In the genomic region with DNA sequence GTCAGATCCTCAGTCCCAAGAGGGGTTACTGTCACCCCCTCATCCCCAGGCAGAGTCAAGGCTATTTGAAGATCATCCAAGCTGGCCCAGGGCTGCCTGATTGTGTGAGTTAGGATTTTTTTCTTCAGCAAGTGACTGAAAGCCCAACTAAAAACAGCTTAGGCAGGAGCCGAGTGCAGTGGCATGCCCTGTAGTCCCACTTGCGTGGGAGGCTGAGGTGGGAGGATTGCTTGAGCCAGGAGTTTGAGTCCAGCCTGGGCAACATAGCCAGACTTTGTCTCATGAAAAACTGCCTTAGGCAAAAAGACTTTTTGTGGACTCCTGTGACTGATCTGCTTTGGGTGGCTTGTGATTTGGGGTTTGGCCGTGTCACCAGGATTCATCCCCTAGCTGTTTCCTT, we compare ENCODE assay signal across 18 cellular contexts. TPM values are rescaled to one million over a fixed set of nuclear protein-coding genes. Genes with fewer than 3 reads are reported as not detected.
DNase-seq lines count a peak whose midpoint lies in the region; ATAC-seq lines count a peak whose summit lies in the region.
"Had no signal": no experiment of that assay in that cellular context is flagged by ENCODE, and none has a peak within 500 bp of the region (broad histone marks: within the 10 kb centered on the region; RNA-seq: fewer than 3 reads in every experiment).

No MANE protein-coding gene starts in this region.

- H3K9me3 Mint-ChIP-seq in activated naive CD8-positive, alpha-beta T cell (ENCODE audit: low read depth) = no peaks in the 10 kb centered on the region
- H3K9me3 Mint-ChIP-seq in activated naive CD8-positive, alpha-beta T cell treated with anti-CD3 and anti-CD28 coated beads, Interleukin-2, amount 50 U/mL, for 24 hours = no peaks in the 10 kb centered on the region
- H3K9me3 Mint-ChIP-seq: CD4-positive, alpha-beta T cell; effector memory CD8-positive, alpha-beta T cell had no signal

- DNase-seq in activated naive CD8-positive, alpha-beta T cell treated with anti-CD3 and anti-CD28 coated beads, Interleukin-2, amount 50 U/mL, for 24 hours = no peak
- DNase-seq in SJSA1 (ENCODE audit: low read depth in 1 of 2, low spot score in 2 of 2) (no peak), right cardiac atrium (peak in 2 of 3 donors; percentile 18 to 25), Ammon's horn (ENCODE audit: low spot score) (no peak), NCI-H82 (lab: John Stamatoyannopoulos, UW) (no peak)
- DNase-seq: activated T-cell treated with anti-CD3 and anti-CD28 coated beads for 4 hours; CD4-positive, alpha-beta T cell; colonic mucosa; effector memory CD8-positive, alpha-beta T cell; esophagus squamous epithelium; GDM1; kidney glomerular epithelial cell; NCI-H1105 treated with DMSO at 0.1 percent for 48 hours; NK-92 treated with Interleukin-12 subunit alpha and Interleukin-12 subunit beta, amount 100 ng/mL, for 24 hours; stimulated activated CD4-positive, alpha-beta T cell treated with anti-CD3 and anti-CD28 coated beads, Interleukin-15, amount 100 ng/mL, for 24 hours had no signal

- WGBS in right cardiac atrium = 65% methylated on average over 3 of the region's 3 CpGs

- H3K36me3 Mint-ChIP-seq in activated naive CD8-positive, alpha-beta T cell = peaks cover 5% of the 10 kb centered on the region
- peaks cover 54% of the 10 kb centered on the region for H3K36me3 Mint-ChIP-seq in activated naive CD8-positive, alpha-beta T cell treated with anti-CD3 and anti-CD28 coated beads, Interleukin-2, amount 50 U/mL, for 24 hours (ENCODE audit: low read depth)

- no peak for ATAC-seq in activated naive CD8-positive, alpha-beta T cell treated with anti-CD3 and anti-CD28 coated beads, Interleukin-2, amount 50 U/mL, for 24 hours
- no peak for ATAC-seq in right cardiac atrium
- ATAC-seq: effector memory CD8-positive, alpha-beta T cell had no signal

- peak overlapping the region; percentile 41 for H3K27ac Mint-ChIP-seq in activated naive CD8-positive, alpha-beta T cell
- H3K27ac Mint-ChIP-seq in activated naive CD8-positive, alpha-beta T cell treated with anti-CD3 and anti-CD28 coated beads, Interleukin-2, amount 50 U/mL, for 24 hours = no peak overlapping the region
- H3K27ac Mint-ChIP-seq: CD4-positive, alpha-beta T cell; effector memory CD8-positive, alpha-beta T cell had no signal

- H3K27me3 Mint-ChIP-seq in activated naive CD8-positive, alpha-beta T cell = no peaks in the 10 kb centered on the region
- H3K27me3 Mint-ChIP-seq in activated naive CD8-positive, alpha-beta T cell treated with anti-CD3 and anti-CD28 coated beads, Interleukin-2, amount 50 U/mL, for 24 hours = no peaks in the 10 kb centered on the region
- H3K27me3 Mint-ChIP-seq: CD4-positive, alpha-beta T cell; effector memory CD8-positive, alpha-beta T cell had no signal

- H3K4me1 ChIP-seq in SJSA1 (replicated peaks) = peaks cover 71% of the 10 kb centered on the region
- H3K4me1 ChIP-seq in right cardiac atrium (ENCODE audit: control insufficient read depth, insufficient read depth, low read length) = peaks cover 22% of the 10 kb centered on the region
- H3K4me1 ChIP-seq in subcutaneous abdominal adipose tissue (ENCODE audit: control insufficient read depth in 5 of 5, insufficient read depth in 5 of 5, low read length in 5 of 5) = peaks cover 10 to 46% (median 34%) of the 10 kb centered on the region in 5 donors
- H3K4me1 ChIP-seq: colonic mucosa, HAP-1 had no signal

- H3K9me3 ChIP-seq in SJSA1 (replicated peaks) (no peaks in the 10 kb centered on the region), right cardiac atrium (ENCODE audit: control insufficient read depth, low read length) (no peaks in the 10 kb centered on the region), subcutaneous abdominal adipose tissue (ENCODE audit: control insufficient read depth in 5 of 5, low read length in 5 of 5) (no peaks in the 10 kb centered on the region)
- H3K9me3 ChIP-seq: colonic mucosa, esophagus squamous epithelium, HAP-1 had no signal

- peak overlapping the region; percentile 66 for H3K27ac ChIP-seq in SJSA1
- H3K27ac ChIP-seq in right cardiac atrium (ENCODE audit: low read length) = peak overlapping the region; percentile 78
- peak overlapping the region; percentile 74 for H3K27ac ChIP-seq in subcutaneous abdominal adipose tissue (ENCODE audit: low read depth, low read length)
- H3K27ac ChIP-seq: colonic mucosa had no signal

- H3K4me1 Mint-ChIP-seq in activated naive CD8-positive, alpha-beta T cell (ENCODE audit: low read depth) = peaks cover 7% of the 10 kb centered on the region
- H3K4me1 Mint-ChIP-seq in activated naive CD8-positive, alpha-beta T cell treated with anti-CD3 and anti-CD28 coated beads, Interleukin-2, amount 50 U/mL, for 24 hours = peaks cover 2% of the 10 kb centered on the region

- H3K27me3 ChIP-seq in SJSA1 (replicated peaks) = no peaks in the 10 kb centered on the region
- H3K27me3 ChIP-seq in right cardiac atrium (ENCODE audit: control insufficient read depth, insufficient read depth) = no peaks in the 10 kb centered on the region
- H3K27me3 ChIP-seq in subcutaneous abdominal adipose tissue (ENCODE audit: control insufficient read depth in 5 of 5, insufficient read depth in 4 of 5, low read length in 5 of 5) = no peaks in the 10 kb centered on the region
- H3K27me3 ChIP-seq: colonic mucosa, esophagus squamous epithelium had no signal

- H3K4me3 Mint-ChIP-seq in activated naive CD8-positive, alpha-beta T cell = no peak overlapping the region
- no peak overlapping the region for H3K4me3 Mint-ChIP-seq in activated naive CD8-positive, alpha-beta T cell treated with anti-CD3 and anti-CD28 coated beads, Interleukin-2, amount 50 U/mL, for 24 hours
- H3K4me3 Mint-ChIP-seq: CD4-positive, alpha-beta T cell; effector memory CD8-positive, alpha-beta T cell had no signal

- intact Hi-C loops in right cardiac atrium (cut with DNase I) = no loop called here

- H3K36me3 ChIP-seq in SJSA1 (peaks cover 90% of the 10 kb centered on the region), subcutaneous abdominal adipose tissue (ENCODE audit: control insufficient read depth in 5 of 5, insufficient read depth in 5 of 5, low read length in 5 of 5) (peaks cover 3 to 78% (median 77%) of the 10 kb centered on the region in 5 donors)

- no peak overlapping the region for H3K9ac ChIP-seq in subcutaneous abdominal adipose tissue (ENCODE audit: low read length in 5 of 5)

- H3K4me3 ChIP-seq in SJSA1 (no peak overlapping the region), right cardiac atrium (ENCODE audit: low read length) (no peak overlapping the region), subcutaneous abdominal adipose tissue (ENCODE audit: low read depth in 1 of 5, low read length in 5 of 5) (no peak overlapping the region)
- H3K4me3 ChIP-seq: colonic mucosa, esophagus squamous epithelium, HAP-1 had no signal

RNA-seq across cellular contexts. Expression of gene PGS1, which starts 19.9 kb away (rescaled TPM):
- total RNA-seq in SJSA1 (2014; rRNA removed; shearing (Covaris generic)) = 43.6 and 64.1 TPM in 2 replicates
- 10 to 100 TPM; 20.2 to 22.2 (median 20.8) TPM for total RNA-seq in right cardiac atrium
- 13.9 TPM for polyA plus RNA-seq in right cardiac atrium

RNA-seq across cellular contexts. Expression of gene SOCS3, which starts 38.5 kb away (rescaled TPM):
- total RNA-seq in SJSA1 (2014; rRNA removed; shearing (Covaris generic)) = 44.7 and 71.9 TPM in 2 replicates
- 10 to 100 TPM in 3 of 4 donors, 1 to 10 TPM in 1; 6.6 to 51.2 (median 11.6) TPM for total RNA-seq in right cardiac atrium
- polyA plus RNA-seq in right cardiac atrium = 52.6 TPM

Comparison
In these comparisons a context has a peak if more than half of its experiments do, and no peak if none do; other contexts are left out.
1. DNase-seq: peak in right cardiac atrium (2 of 3); none in activated naive CD8-positive, alpha-beta T cell treated with anti-CD3 and anti-CD28 coated beads, Interleukin-2, amount 50 U/mL, for 24 hours (single experiment), SJSA1 (0 of 2), Ammon's horn (single experiment) and NCI-H82 (single experiment).
2. Peak in every context shown above with its lines, with median percentiles within 50 percentile points of each other: H3K27ac ChIP-seq.